ENCODE assay signal across 25 cellular contexts in the genomic region with DNA sequence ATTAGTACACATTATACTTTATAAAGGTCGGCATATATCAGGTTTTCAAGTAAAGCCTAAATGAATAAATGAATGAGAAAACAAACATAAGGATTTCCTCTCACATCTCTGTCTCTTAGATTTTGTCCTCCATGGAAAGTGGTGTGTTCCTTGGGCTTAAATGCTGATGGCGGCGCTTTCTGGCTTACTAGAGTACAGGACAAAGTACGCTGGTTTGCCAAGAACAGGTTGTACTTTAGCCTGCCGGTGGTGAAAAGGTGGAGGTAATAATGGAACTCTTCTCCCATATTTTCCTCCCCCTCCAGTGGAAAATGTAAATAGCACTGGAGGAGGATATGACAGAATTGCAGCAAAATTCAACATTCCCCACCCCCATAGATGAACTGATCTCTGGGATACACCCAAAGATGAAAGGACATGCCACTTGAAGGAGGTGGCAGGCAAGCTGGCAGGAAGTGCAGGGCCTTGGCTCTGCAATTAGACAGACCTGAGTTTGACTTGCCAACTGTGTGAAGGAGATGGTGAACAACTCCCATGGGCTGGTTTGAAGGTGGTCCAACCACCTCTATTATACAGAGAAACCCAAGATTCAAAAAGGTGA.
"Had no signal": no experiment of that assay in that cellular context is flagged by ENCODE, and none has a peak within 500 bp of the region (broad histone marks: within the 10 kb centered on the region; RNA-seq: fewer than 3 reads in every experiment).

No MANE protein-coding gene starts in this region.

- DNase-seq: activated CD4-positive, alpha-beta T cell treated with anti-CD3 and anti-CD28 coated beads for 4 hours; activated CD4-positive, alpha-beta T cell treated with anti-CD3 and anti-CD28 coated beads, Interleukin-2, amount 50 U/mL, for 4 hours; activated CD8-positive, alpha-beta memory T cell treated with anti-CD3 and anti-CD28 coated beads for 24 hours; activated effector memory CD4-positive, alpha-beta T cell treated with Interleukin-2 at 50 U/mL for 16 hours; activated naive CD4-positive, alpha-beta T cell treated with Interleukin-2 at 50 U/mL for 16 hours; activated naive CD8-positive, alpha-beta T cell treated with anti-CD3 and anti-CD28 coated beads, Interleukin-2, amount 10 ng/mL, durations not matched to agents 7 days and 5 days; brain microvascular endothelial cell; cortex of kidney; foreskin fibroblast; head of caudate nucleus; hypothalamus; immature natural killer cell; left lung; mesendoderm; posterior cingulate gyrus; right cardiac atrium; stimulated activated CD4-positive, alpha-beta T cell treated with anti-CD3 and anti-CD28 coated beads, Interleukin-2, amount 100 ng/mL, for 48 hours; stimulated activated naive CD4-positive, alpha-beta T cell treated with Interleukin-2 at 50 U/mL for 16 hours; T-helper 9 cell had no signal

- H3K27ac ChIP-seq: brain microvascular endothelial cell, left lung, tibial nerve, VCaP had no signal

- H3K9me3 ChIP-seq: left lung, tibial nerve had no signal

- H3K36me3 ChIP-seq: brain microvascular endothelial cell had no signal

- ATAC-seq: left lung, right cardiac atrium had no signal

- H3K4me3 ChIP-seq: left lung, lung, tibial nerve had no signal

- H3K27me3 ChIP-seq: brain microvascular endothelial cell, left lung, tibial nerve had no signal

- FAIRE-seq: astrocyte, endothelial cell of umbilical vein, TTC549 had no signal

- H3K4me1 ChIP-seq: left lung, tibial nerve had no signal
